31 cellular contexts compared by ENCODE assay signal in the genomic region with DNA sequence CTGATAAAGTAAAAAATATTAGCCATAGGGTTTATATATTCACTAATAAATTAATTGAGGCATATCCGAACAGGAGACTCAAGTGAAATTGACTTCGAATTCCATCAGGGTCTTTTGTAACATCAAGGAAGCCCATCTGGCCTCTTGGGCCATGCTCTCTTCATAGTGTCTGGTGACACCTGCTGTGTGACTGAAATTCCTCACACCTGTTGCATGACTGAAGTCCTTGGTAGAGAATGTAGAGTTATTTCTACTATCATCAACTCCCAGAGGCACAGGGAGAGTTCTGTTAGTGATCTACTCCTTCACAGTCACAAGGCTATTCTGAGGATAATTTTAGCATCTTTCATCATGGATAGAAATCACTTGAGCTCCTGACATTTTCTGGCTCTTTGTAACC.
"Had no signal": no experiment of that assay in that cellular context is flagged by ENCODE, and none has a peak within 500 bp of the region (broad histone marks: within the 10 kb centered on the region; RNA-seq: fewer than 3 reads in every experiment).

No MANE protein-coding gene starts in this region.

- H3K27me3 ChIP-seq: brain microvascular endothelial cell, dorsolateral prefrontal cortex, esophagus muscularis mucosa, gastrocnemius medialis, heart left ventricle had no signal

- DNase-seq: activated CD4-positive, alpha-beta memory T cell treated with anti-CD3 and anti-CD28 coated beads for 36 hours; activated CD4-positive, alpha-beta T cell treated with anti-CD3 and anti-CD28 coated beads for 36 hours; activated CD4-positive, alpha-beta T cell treated with anti-CD3 and anti-CD28 coated beads, Interleukin-2, amount 10 ng/mL, durations not matched to agents 24 days and 14 days; activated CD4-positive, CD25-positive, alpha-beta regulatory T cell; activated CD4-positive, CD25-positive, alpha-beta regulatory T cell treated with anti-CD3 and anti-CD28 coated beads, Interleukin-2, amount 50 U/mL, for 72 hours; activated CD8-positive, alpha-beta memory T cell treated with anti-CD3 and anti-CD28 coated beads, Interleukin-2, amount 10 ng/mL, durations not matched to agents 7 days and 5 days; activated CD8-positive, alpha-beta memory T cell treated with anti-CD3 and anti-CD28 coated beads, Interleukin-2, amount 50 U/mL, for 4 hours; activated CD8-positive, alpha-beta T cell treated with anti-CD3 and anti-CD28 coated beads, Interleukin-2, amount 10 ng/mL, durations not matched to agents 7 days and 5 days; activated effector memory CD4-positive, alpha-beta T cell treated with anti-CD3 and anti-CD28 coated beads, Interleukin-2, amount 50 U/mL, for 16 hours; activated naive CD4-positive, alpha-beta T cell treated with anti-CD3 and anti-CD28 coated beads, Interleukin-2, amount 10 ng/mL, durations not matched to agents 7 days and 5 days; activated naive CD8-positive, alpha-beta T cell treated with anti-CD3 and anti-CD28 coated beads, Interleukin-2, amount 10 ng/mL, durations not matched to agents 7 days and 5 days; activated T-cell treated with anti-CD3 and anti-CD28 coated beads, Interleukin-2, amount 50 U/mL, for 1 hour; activated T-cell treated with anti-CD3 and anti-CD28 coated beads, Interleukin-2, amount 50 U/mL, for 48 hours; amniotic stem cell; anterior cingulate cortex; brain microvascular endothelial cell; dorsolateral prefrontal cortex; effector memory CD4-positive, alpha-beta T cell; endodermal cell; foreskin keratinocyte; gastrocnemius medialis; glutamatergic neuron; heart left ventricle; T-helper 17 cell; T1000; WERI-Rb-1 had no signal

- H3K27ac ChIP-seq: brain microvascular endothelial cell, coronary artery, dorsolateral prefrontal cortex, esophagus muscularis mucosa, foreskin keratinocyte, gastrocnemius medialis, heart left ventricle, WERI-Rb-1 had no signal

- H3K4me1 ChIP-seq: esophagus muscularis mucosa, foreskin keratinocyte, gastrocnemius medialis, heart left ventricle had no signal

- H3K36me3 ChIP-seq: brain microvascular endothelial cell, esophagus muscularis mucosa, gastrocnemius medialis, heart left ventricle, WERI-Rb-1 had no signal

- H3K4me3 ChIP-seq: coronary artery, dorsolateral prefrontal cortex, esophagus muscularis mucosa, gastrocnemius medialis, heart left ventricle had no signal

- ATAC-seq: activated CD4-positive, alpha-beta T cell treated with anti-CD3 and anti-CD28 coated beads for 36 hours; activated CD8-positive, alpha-beta memory T cell treated with anti-CD3 and anti-CD28 coated beads, Interleukin-2, amount 10 ng/mL, durations not matched to agents 7 days and 5 days; activated CD8-positive, alpha-beta T cell treated with anti-CD3 and anti-CD28 coated beads, Interleukin-2, amount 10 ng/mL, durations not matched to agents 7 days and 5 days; activated naive CD4-positive, alpha-beta T cell treated with anti-CD3 and anti-CD28 coated beads, Interleukin-2, amount 50 U/mL, for 72 hours; foreskin keratinocyte; gastrocnemius medialis; heart left ventricle; T-helper 17 cell had no signal

- H3K9me3 ChIP-seq: esophagus muscularis mucosa, gastrocnemius medialis, heart left ventricle had no signal

- FAIRE-seq: astrocyte, bronchial epithelial cell had no signal
